ENCODE assay signal across 8 cellular contexts in the genomic region with DNA sequence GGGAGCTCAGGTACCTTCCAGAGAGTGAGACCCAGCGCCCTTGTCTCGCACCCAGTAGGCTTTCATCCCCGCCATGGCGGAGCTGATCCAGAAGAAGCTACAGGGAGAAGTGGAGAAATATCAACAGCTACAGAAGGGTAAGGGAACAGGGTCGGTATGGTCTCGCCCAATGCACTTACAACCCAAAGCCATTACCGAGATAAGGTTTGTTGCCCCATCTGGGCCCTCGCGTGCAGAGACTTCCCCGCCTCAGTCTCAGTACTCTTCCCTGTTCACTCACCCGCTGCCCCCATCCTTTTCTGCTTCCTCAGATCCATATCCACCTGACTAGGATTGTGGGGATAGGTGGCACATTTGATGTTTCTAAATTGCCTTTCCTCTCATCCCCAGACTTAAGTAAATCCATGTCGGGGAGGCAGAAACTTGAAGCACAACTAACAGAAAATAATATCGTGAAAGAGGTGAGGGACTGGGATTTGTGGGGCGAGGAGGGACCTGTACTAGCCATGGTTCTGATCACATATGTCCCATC. TPM values are rescaled to one million over a fixed set of nuclear protein-coding genes. Genes with fewer than 3 reads are reported as not detected.
DNase-seq lines count a peak whose midpoint lies in the region; ATAC-seq, FAIRE-seq and TF ChIP-seq lines count a peak whose summit lies in the region.

No MANE protein-coding gene starts in this region.

- in situ Hi-C loops in GM13976 (cut with MboI; ENCODE audit: low sequenced_read_pairs, unreplicated experiment): no loop called here

- peaks cover 13 to 57% (median 29%) of the 10 kb centered on the region in 4 donors for H3K4me1 Mint-ChIP-seq in CD4-positive, CD25-positive, alpha-beta regulatory T cell

- intact Hi-C loops in kidney (cut with DNase I) (no loop called here), thyroid gland (cut with DNase I) (no loop called here)

- no peaks in the 10 kb centered on the region for H3K9me3 ChIP-seq in CD4-positive, CD25-positive, alpha-beta regulatory T cell (ENCODE audit: control insufficient read depth in 2 of 2, low read length in 2 of 2)
- H3K9me3 ChIP-seq in kidney (ENCODE audit: control insufficient read depth in 1 of 2, low read length in 2 of 2): no peaks in the 10 kb centered on the region
- no peaks in the 10 kb centered on the region for H3K9me3 ChIP-seq in thyroid gland

- DNase-seq in CD4-positive, CD25-positive, alpha-beta regulatory T cell: no peak
- DNase-seq in activated naive CD4-positive, alpha-beta T cell treated with anti-CD3 and anti-CD28 coated beads, Interleukin-2, amount 50 U/mL, for 72 hours (ENCODE audit: low spot score in 2 of 2): no peak
- DNase-seq in kidney (no peak), thyroid gland (no peak), GM13976 (ENCODE audit: low spot score) (no peak), glomerular visceral epithelial cell (ENCODE audit: extremely low spot score) (no peak)
- no peak for DNase-seq in stimulated activated CD8-positive, alpha-beta memory T cell treated with anti-CD3 and anti-CD28 coated beads, Interleukin-4, amount 100 ng/mL, for 48 hours

- H3K9me3 Mint-ChIP-seq in CD4-positive, CD25-positive, alpha-beta regulatory T cell: no peaks in the 10 kb centered on the region
- no peaks in the 10 kb centered on the region for H3K9me3 Mint-ChIP-seq in activated naive CD4-positive, alpha-beta T cell treated with anti-CD3 and anti-CD28 coated beads, Interleukin-2, amount 50 U/mL, for 72 hours

- peak overlapping the region; percentile 88 for H3K4me3 ChIP-seq in CD4-positive, CD25-positive, alpha-beta regulatory T cell (ENCODE audit: low read depth, low read length)
- H3K4me3 ChIP-seq in kidney (ENCODE audit: low read length in 2 of 2) (peak overlapping the region; percentile 89 to 98), thyroid gland (replicated peaks in 1 of 3) (peak overlapping the region; percentile 64 to 74 (median 73))

- H3K27ac Mint-ChIP-seq in CD4-positive, CD25-positive, alpha-beta regulatory T cell: peak overlapping the region; percentile 89 to 98 (median 95)
- peak overlapping the region; percentile 90 to 100 for H3K27ac Mint-ChIP-seq in activated naive CD4-positive, alpha-beta T cell treated with anti-CD3 and anti-CD28 coated beads, Interleukin-2, amount 50 U/mL, for 72 hours

- WGBS in thyroid gland, 2 donors: 4 to 6% methylated on average over 14 of the region's 14 CpGs

- peak in 1 of 2 donors; percentile 3 for ATAC-seq in CD4-positive, CD25-positive, alpha-beta regulatory T cell (ENCODE audit: low read depth in 2 of 2)
- peak; percentile 7 for ATAC-seq in HG02588 (IDR thresholded peaks at IDR 0.05; ENCODE audit: unreplicated experiment)
- ATAC-seq in activated naive CD4-positive, alpha-beta T cell treated with anti-CD3 and anti-CD28 coated beads, Interleukin-2, amount 50 U/mL, for 72 hours: peak; percentile 4 to 5

- H3K27me3 ChIP-seq in CD4-positive, CD25-positive, alpha-beta regulatory T cell (ENCODE audit: control insufficient read depth, insufficient read depth, low read length): no peaks in the 10 kb centered on the region
- H3K27me3 ChIP-seq in thyroid gland: no peaks in the 10 kb centered on the region

- no peak for TF ChIP-seq POLR2A in thyroid gland (IDR thresholded peaks at IDR 0.05)

- peaks cover 37% of the 10 kb centered on the region for H3K36me3 ChIP-seq in CD4-positive, CD25-positive, alpha-beta regulatory T cell (ENCODE audit: control insufficient read depth, insufficient read depth, low read length)
- H3K36me3 ChIP-seq in kidney (ENCODE audit: control insufficient read depth in 1 of 2, insufficient read depth in 2 of 2, low read length in 2 of 2) (peaks cover 9 to 35% of the 10 kb centered on the region in 2 donors), thyroid gland (peaks cover 28 to 34% of the 10 kb centered on the region in 2 donors)

- peaks cover 20% of the 10 kb centered on the region for H3K36me3 Mint-ChIP-seq in CD4-positive, CD25-positive, alpha-beta regulatory T cell
- peaks cover 18 to 39% of the 10 kb centered on the region in 2 donors for H3K36me3 Mint-ChIP-seq in activated naive CD4-positive, alpha-beta T cell treated with anti-CD3 and anti-CD28 coated beads, Interleukin-2, amount 50 U/mL, for 72 hours

- H3K4me3 Mint-ChIP-seq in CD4-positive, CD25-positive, alpha-beta regulatory T cell: peak overlapping the region; percentile 93 to 99 (median 98)

- H3K4me1 ChIP-seq in CD4-positive, CD25-positive, alpha-beta regulatory T cell (ENCODE audit: control insufficient read depth, insufficient read depth, low read length, poor library complexity, severe bottlenecking): peaks cover 26% of the 10 kb centered on the region
- H3K4me1 ChIP-seq in kidney (ENCODE audit: control insufficient read depth in 1 of 2, insufficient read depth in 1 of 2, low read depth in 1 of 2, low read length in 2 of 2) (peaks cover 14 to 16% of the 10 kb centered on the region in 2 donors), thyroid gland (peaks cover 11 to 17% of the 10 kb centered on the region in 2 donors)

- H3K27me3 Mint-ChIP-seq in CD4-positive, CD25-positive, alpha-beta regulatory T cell: no peaks in the 10 kb centered on the region

- peak overlapping the region; percentile 81 for H3K27ac ChIP-seq in CD4-positive, CD25-positive, alpha-beta regulatory T cell (ENCODE audit: insufficient read depth, low read length, poor library complexity, severe bottlenecking)
- H3K27ac ChIP-seq in kidney (ENCODE audit: low read depth in 2 of 2, low read length in 2 of 2) (peak overlapping the region in 1 of 2 donors; percentile 84), thyroid gland (peak overlapping the region; percentile 69 to 82 (median 79))

- no peak for FAIRE-seq in kidney (lab: Jason Lieb, UNC)

- peak overlapping the region; percentile 82 to 83 for H3K9ac ChIP-seq in kidney (ENCODE audit: low read length in 2 of 2)

- TF ChIP-seq CTCF in kidney (IDR thresholded peaks at IDR 0.05; ENCODE audit: borderline replicate concordance, extremely low read depth, insufficient read depth) (no peak), thyroid gland (IDR thresholded peaks at IDR 0.05) (no peak), GM13976 (IDR thresholded peaks at IDR 0.05; ENCODE audit: borderline replicate concordance, control extremely low read depth, extremely low read depth, insufficient read depth, missing control alignments) (no peak)

RNA-seq across cellular contexts. Expression of a gene that starts 0.4 kb away (rescaled TPM):
- 20.0 TPM for total RNA-seq in CD4-positive, CD25-positive, alpha-beta regulatory T cell
- 10 to 100 TPM; 33.7 to 47.0 (median 38.4) TPM for polyA plus RNA-seq in CD4-positive, CD25-positive, alpha-beta regulatory T cell
- total RNA-seq in activated naive CD4-positive, alpha-beta T cell treated with anti-CD3 and anti-CD28 coated beads, Interleukin-2, amount 50 U/mL, for 72 hours: 100 to 1,000 TPM in 1 of 2 donors, 10 to 100 TPM in 1; 92.9 to 103 TPM
- total RNA-seq in kidney (46.8 TPM), thyroid gland (10 to 100 TPM; 29.1 to 51.9 (median 35.6) TPM)
- 159 TPM for polyA plus RNA-seq in kidney (ENCODE audit: insufficient read depth, low read depth, low replicate concordance)

RNA-seq across cellular contexts. Expression of a gene that starts 0.8 kb away (rescaled TPM):
- 31.5 TPM for total RNA-seq in CD4-positive, CD25-positive, alpha-beta regulatory T cell
- polyA plus RNA-seq in CD4-positive, CD25-positive, alpha-beta regulatory T cell: 10 to 100 TPM; 50.6 to 54.0 (median 52.0) TPM
- total RNA-seq in activated naive CD4-positive, alpha-beta T cell treated with anti-CD3 and anti-CD28 coated beads, Interleukin-2, amount 50 U/mL, for 72 hours: 10 to 100 TPM; 73.7 to 81.5 TPM
- 40.3 TPM for total RNA-seq in kidney
- polyA plus RNA-seq in kidney (ENCODE audit: insufficient read depth, low read depth, low replicate concordance): 46.5 TPM
- total RNA-seq in thyroid gland: 10 to 100 TPM; 25.8 to 63.9 (median 45.2) TPM

RNA-seq across cellular contexts. Expression of a gene that starts 8.9 kb away (rescaled TPM):
- 59.2 TPM for total RNA-seq in CD4-positive, CD25-positive, alpha-beta regulatory T cell
- 1 to 10 TPM; 7.2 to 9.4 (median 8.1) TPM for polyA plus RNA-seq in CD4-positive, CD25-positive, alpha-beta regulatory T cell
- total RNA-seq in activated naive CD4-positive, alpha-beta T cell treated with anti-CD3 and anti-CD28 coated beads, Interleukin-2, amount 50 U/mL, for 72 hours: 100 to 1,000 TPM in 1 of 2 donors, 10 to 100 TPM in 1; 24.5 to 136 TPM
- 92.4 TPM for total RNA-seq in kidney
- 56.2 TPM for polyA plus RNA-seq in kidney (ENCODE audit: insufficient read depth, low read depth, low replicate concordance)
- 10 to 100 TPM; 66.8 to 78.5 (median 71.3) TPM for total RNA-seq in thyroid gland

RNA-seq across cellular contexts. Expression of a gene that starts 12.9 kb away (rescaled TPM):
- total RNA-seq in CD4-positive, CD25-positive, alpha-beta regulatory T cell: 17.5 TPM
- 10 to 100 TPM; 27.5 to 35.9 (median 31.2) TPM for polyA plus RNA-seq in CD4-positive, CD25-positive, alpha-beta regulatory T cell
- total RNA-seq in activated naive CD4-positive, alpha-beta T cell treated with anti-CD3 and anti-CD28 coated beads, Interleukin-2, amount 50 U/mL, for 72 hours: 1 to 10 TPM; 3.7 to 5.9 TPM
- total RNA-seq in kidney: 20.2 TPM
- 14.0 TPM for polyA plus RNA-seq in kidney (ENCODE audit: insufficient read depth, low read depth, low replicate concordance)
- total RNA-seq in thyroid gland: 10 to 100 TPM; 10.5 to 19.8 (median 16.4) TPM

RNA-seq across cellular contexts. Expression of a gene that starts 18.0 kb away (rescaled TPM):
- total RNA-seq in CD4-positive, CD25-positive, alpha-beta regulatory T cell: 2,198 TPM
- over 10,000 TPM in 1 of 4 donors, 1,000 to 10,000 TPM in 3; 7,008 to 10,525 (median 8,528) TPM for polyA plus RNA-seq in CD4-positive, CD25-positive, alpha-beta regulatory T cell
- 1,000 to 10,000 TPM; 3,809 to 4,545 TPM for total RNA-seq in activated naive CD4-positive, alpha-beta T cell treated with anti-CD3 and anti-CD28 coated beads, Interleukin-2, amount 50 U/mL, for 72 hours
- total RNA-seq in kidney (1,706 TPM), thyroid gland (1,000 to 10,000 TPM; 1,790 to 3,429 (median 2,432) TPM)
- polyA plus RNA-seq in kidney (ENCODE audit: insufficient read depth, low read depth, low replicate concordance): 2,618 TPM
